Comparison of ENCODE assay signal across 9 cellular contexts in genomic region chr2:206457188-206457634, GRCh38.
A peak's percentile ranks its signal among the peaks of the same experiment; 100 is the strongest.
DNase-seq lines count a peak whose midpoint lies in the region; ATAC-seq lines count a peak whose summit lies in the region.
"Had no signal": no experiment of that assay in that cellular context is flagged by ENCODE, and none has a peak within 500 bp of the region (broad histone marks: within the 10 kb centered on the region; RNA-seq: fewer than 3 reads in every experiment).

No MANE protein-coding gene starts in this region.

- no peak overlapping the region for H3K27ac Mint-ChIP-seq in stimulated activated naive CD8-positive, alpha-beta T cell treated with anti-CD3 and anti-CD28 coated beads, Interleukin-15, amount 100 ng/mL, for 72 hours

- H3K9me3 Mint-ChIP-seq in stimulated activated naive CD8-positive, alpha-beta T cell treated with anti-CD3 and anti-CD28 coated beads, Interleukin-15, amount 100 ng/mL, for 72 hours: no peaks in the 10 kb centered on the region

- DNase-seq in iris pigment epithelial cell (ENCODE audit: low read depth): peak; percentile 66
- DNase-seq in SHP77 (lab: John Stamatoyannopoulos, UW): no peak
- DNase-seq in NCI-H1930 (lab: John Stamatoyannopoulos, UW): no peak
- no peak for DNase-seq in stimulated activated CD4-positive, alpha-beta T cell treated with anti-CD3 and anti-CD28 coated beads, Interleukin-2, amount 100 ng/mL, for 48 hours
- DNase-seq in stimulated activated naive CD8-positive, alpha-beta T cell treated with anti-CD3 and anti-CD28 coated beads, Interleukin-15, amount 100 ng/mL, for 72 hours: no peak
- DNase-seq: NCI-H1048 had no signal

- ATAC-seq in GM18907 (IDR thresholded peaks at IDR 0.05; ENCODE audit: unreplicated experiment) (peak; percentile 95), HG02623 (IDR thresholded peaks at IDR 0.05; ENCODE audit: unreplicated experiment) (peak; percentile 88), HG03571 (IDR thresholded peaks at IDR 0.05; ENCODE audit: unreplicated experiment) (peak; percentile 91)
- ATAC-seq in stimulated activated naive CD8-positive, alpha-beta T cell treated with anti-CD3 and anti-CD28 coated beads, Interleukin-15, amount 100 ng/mL, for 72 hours: no peak

- no peak overlapping the region for H3K4me3 Mint-ChIP-seq in stimulated activated naive CD8-positive, alpha-beta T cell treated with anti-CD3 and anti-CD28 coated beads, Interleukin-15, amount 100 ng/mL, for 72 hours

- peaks cover 34% of the 10 kb centered on the region for H3K27me3 Mint-ChIP-seq in stimulated activated naive CD8-positive, alpha-beta T cell treated with anti-CD3 and anti-CD28 coated beads, Interleukin-15, amount 100 ng/mL, for 72 hours

- H3K4me1 Mint-ChIP-seq in stimulated activated naive CD8-positive, alpha-beta T cell treated with anti-CD3 and anti-CD28 coated beads, Interleukin-15, amount 100 ng/mL, for 72 hours: no peaks in the 10 kb centered on the region
